18 cellular contexts compared by ENCODE assay signal in genomic region chr3:47158208-47158607, GRCh38.
"Had no signal": no experiment of that assay in that cellular context is flagged by ENCODE, and none has a peak within 500 bp of the region (broad histone marks: within the 10 kb centered on the region; RNA-seq: fewer than 3 reads in every experiment).

No MANE protein-coding gene starts in this region.

- H3K27me3 ChIP-seq: breast epithelium, dorsolateral prefrontal cortex, foreskin keratinocyte, neural progenitor cell, suprapubic skin, upper lobe of right lung had no signal

- H3K36me3 ChIP-seq: breast epithelium, neural progenitor cell, suprapubic skin, upper lobe of right lung had no signal

- H3K9me3 ChIP-seq: breast epithelium, suprapubic skin, upper lobe of right lung had no signal

- H3K27me3 Mint-ChIP-seq: activated CD4-positive, alpha-beta T cell treated with anti-CD3 and anti-CD28 coated beads, Interleukin-2, amount 10 ng/mL, durations not matched to agents 7 days and 5 days; activated T-cell treated with anti-CD3 and anti-CD28 coated beads, Interleukin-2, amount 50 U/mL, for 24 hours had no signal

- DNase-seq: activated CD4-positive, alpha-beta T cell treated with anti-CD3 and anti-CD28 coated beads, Interleukin-2, amount 10 ng/mL, durations not matched to agents 7 days and 5 days; activated CD4-positive, CD25-positive, alpha-beta regulatory T cell; activated gamma-delta T cell treated with Interleukin-2 at 50 U/mL for 16 hours; activated T-cell treated with anti-CD3 and anti-CD28 coated beads, Interleukin-2, amount 50 U/mL, for 24 hours; aorta; dorsolateral prefrontal cortex; foreskin keratinocyte; left colon; stimulated activated CD4-positive, alpha-beta T cell treated with anti-CD3 and anti-CD28 coated beads, Interleukin-2, amount 100 ng/mL, for 48 hours; stimulated activated CD8-positive, alpha-beta memory T cell treated with anti-CD3 and anti-CD28 coated beads, Interleukin-4, amount 100 ng/mL, for 48 hours; stimulated activated naive CD8-positive, alpha-beta T cell treated with anti-CD3 and anti-CD28 coated beads, Interleukin-15, Interleukin-2, amounts not matched to agents 100 U/mL and 50 U/mL, for 24 hours; T-helper 2 cell; upper lobe of right lung had no signal

- H3K4me3 Mint-ChIP-seq: activated CD4-positive, alpha-beta T cell treated with anti-CD3 and anti-CD28 coated beads, Interleukin-2, amount 10 ng/mL, durations not matched to agents 7 days and 5 days; activated T-cell treated with anti-CD3 and anti-CD28 coated beads, Interleukin-2, amount 50 U/mL, for 24 hours; neural progenitor cell had no signal

- H3K27ac Mint-ChIP-seq: activated CD4-positive, alpha-beta T cell treated with anti-CD3 and anti-CD28 coated beads, Interleukin-2, amount 10 ng/mL, durations not matched to agents 7 days and 5 days; neural progenitor cell had no signal

- ATAC-seq: foreskin keratinocyte; left colon; stimulated activated naive CD8-positive, alpha-beta T cell treated with anti-CD3 and anti-CD28 coated beads, Interleukin-15, Interleukin-2, amounts not matched to agents 100 U/mL and 50 U/mL, for 24 hours; upper lobe of right lung had no signal

- H3K9ac ChIP-seq: neural progenitor cell, parathyroid adenoma had no signal

- H3K27ac ChIP-seq: breast epithelium, foreskin keratinocyte, neural progenitor cell, parathyroid adenoma, suprapubic skin, upper lobe of right lung had no signal

- H3K9me3 Mint-ChIP-seq: activated CD4-positive, alpha-beta T cell treated with anti-CD3 and anti-CD28 coated beads, Interleukin-2, amount 10 ng/mL, durations not matched to agents 7 days and 5 days; activated T-cell treated with anti-CD3 and anti-CD28 coated beads, Interleukin-2, amount 50 U/mL, for 24 hours had no signal

- H3K4me3 ChIP-seq: breast epithelium, dorsolateral prefrontal cortex, neural progenitor cell, suprapubic skin, upper lobe of right lung had no signal

- H3K4me2 ChIP-seq: neural progenitor cell had no signal

- H2AFZ ChIP-seq: neural progenitor cell, parathyroid adenoma had no signal

- FAIRE-seq: TTC549 had no signal
